In genomic region chrX:39438603-39439602, GRCh38 we compare ENCODE assay signal across 15 cellular contexts.
DNase-seq lines count a peak whose midpoint lies in the region; ATAC-seq and TF ChIP-seq lines count a peak whose summit lies in the region.
"Had no signal": no experiment of that assay in that cellular context is flagged by ENCODE, and none has a peak within 500 bp of the region (broad histone marks: within the 10 kb centered on the region; RNA-seq: fewer than 3 reads in every experiment).

No MANE protein-coding gene starts in this region.

- H3F3A ChIP-seq in Loucy (ENCODE audit: low read depth): no peaks in the 10 kb centered on the region

- peak; percentile 45 for TF ChIP-seq CTCF in Loucy (conservative IDR thresholded peaks at IDR 0.05; ENCODE audit: low read length)
- no peak for TF ChIP-seq CTCF in endothelial cell (IDR thresholded peaks at IDR 0.05; ENCODE audit: unreplicated experiment)
- TF ChIP-seq CTCF in retinal pigment epithelial cell (conservative IDR thresholded peaks at IDR 0.05; ENCODE audit: low read depth, low read length): peak; percentile 39

- no peak overlapping the region for H2AFZ ChIP-seq in Loucy (ENCODE audit: low read length)

- H3K4me3 Mint-ChIP-seq in activated naive CD4-positive, alpha-beta T cell treated with anti-CD3 and anti-CD28 coated beads for 36 hours: no peak overlapping the region
- no peak overlapping the region for H3K4me3 Mint-ChIP-seq in endothelial cell (ENCODE audit: unreplicated experiment)

- no peaks in the 10 kb centered on the region for H3K79me2 ChIP-seq in Loucy (ENCODE audit: insufficient read depth, low read length)

- ATAC-seq in HG02763 (IDR thresholded peaks at IDR 0.05; ENCODE audit: unreplicated experiment): no peak

- H3K9me2 ChIP-seq in Loucy (replicated peaks; ENCODE audit: low read depth, low read length): no peaks in the 10 kb centered on the region

- no peaks in the 10 kb centered on the region for H3K27me3 Mint-ChIP-seq in activated naive CD4-positive, alpha-beta T cell treated with anti-CD3 and anti-CD28 coated beads for 36 hours (ENCODE audit: low read depth)
- H3K27me3 Mint-ChIP-seq in endothelial cell (ENCODE audit: unreplicated experiment): peaks cover 6% of the 10 kb centered on the region
- H3K27me3 Mint-ChIP-seq: naive thymus-derived CD4-positive, alpha-beta T cell had no signal

- H3K36me3 Mint-ChIP-seq in activated naive CD4-positive, alpha-beta T cell treated with anti-CD3 and anti-CD28 coated beads for 36 hours (ENCODE audit: low read depth): no peaks in the 10 kb centered on the region
- H3K36me3 Mint-ChIP-seq in endothelial cell (ENCODE audit: low read depth, unreplicated experiment): no peaks in the 10 kb centered on the region
- H3K36me3 Mint-ChIP-seq: IgD-negative memory B cell had no signal

- intact Hi-C loops in activated naive CD4-positive, alpha-beta T cell treated with anti-CD3 and anti-CD28 coated beads for 36 hours (cut with micrococcal nuclease): no loop called here

- CTCF ChIA-PET in activated naive CD4-positive, alpha-beta T cell treated with anti-CD3 and anti-CD28 coated beads for 36 hours (lab: Charles Lee): no interaction called here

- no peak overlapping the region for H3K4me2 ChIP-seq in Loucy (ENCODE audit: low read depth, low read length, poor library complexity, severe bottlenecking)

- H3K27ac Mint-ChIP-seq in activated naive CD4-positive, alpha-beta T cell treated with anti-CD3 and anti-CD28 coated beads for 36 hours: peak overlapping the region; percentile 16
- no peak overlapping the region for H3K27ac Mint-ChIP-seq in endothelial cell (ENCODE audit: unreplicated experiment)

- H3K27me3 ChIP-seq in Loucy (ENCODE audit: insufficient read depth, low read length, poor library complexity, severe bottlenecking): no peaks in the 10 kb centered on the region
- H3K27me3 ChIP-seq: sigmoid colon had no signal

- H3K9me3 ChIP-seq in Loucy (ENCODE audit: insufficient read depth, low read depth, low read length): no peaks in the 10 kb centered on the region
- H3K9me3 ChIP-seq: sigmoid colon had no signal

- no peak for DNase-seq in activated naive CD4-positive, alpha-beta T cell treated with anti-CD3 and anti-CD28 coated beads for 36 hours
- DNase-seq in activated naive CD4-positive, alpha-beta T cell treated with anti-CD3 and anti-CD28 coated beads, Interleukin-2, amount 50 U/mL, for 16 hours: no peak
- peak; percentile 4 for DNase-seq in endothelial cell (ENCODE audit: low spot score)
- no peak for DNase-seq in retinal pigment epithelial cell (ENCODE audit: low read depth)
- no peak for DNase-seq in SHP77 treated with DMSO at 0.1 percent for 48 hours (lab: John Stamatoyannopoulos, UW)
- DNase-seq in cerebellar nuclear complex (lab: John Stamatoyannopoulos, UW): no peak
- DNase-seq: islet precursor cell; naive thymus-derived CD4-positive, alpha-beta T cell; NCI-H1436 treated with DMSO at 0.1 percent for 48 hours; NCI-H774; SHP77 had no signal

- peaks cover 32% of the 10 kb centered on the region for H3K4me1 ChIP-seq in Loucy (ENCODE audit: insufficient read depth, low read length, poor library complexity, severe bottlenecking)

- H3K4me3 ChIP-seq in Loucy (ENCODE audit: low read length, poor library complexity, severe bottlenecking) (no peak overlapping the region), retinal pigment epithelial cell (ENCODE audit: low read length) (no peak overlapping the region)
- H3K4me3 ChIP-seq: sigmoid colon had no signal

- peaks cover 34% of the 10 kb centered on the region for H3K4me1 Mint-ChIP-seq in activated naive CD4-positive, alpha-beta T cell treated with anti-CD3 and anti-CD28 coated beads for 36 hours (ENCODE audit: low read depth)
- H3K4me1 Mint-ChIP-seq in endothelial cell (ENCODE audit: unreplicated experiment): peaks cover 2% of the 10 kb centered on the region

- H3K9me3 Mint-ChIP-seq in activated naive CD4-positive, alpha-beta T cell treated with anti-CD3 and anti-CD28 coated beads for 36 hours: peaks cover 2% of the 10 kb centered on the region
- no peaks in the 10 kb centered on the region for H3K9me3 Mint-ChIP-seq in endothelial cell (ENCODE audit: unreplicated experiment)
- H3K9me3 Mint-ChIP-seq: IgD-negative memory B cell had no signal

- no peaks in the 10 kb centered on the region for H3K36me3 ChIP-seq in Loucy (ENCODE audit: insufficient read depth, low read length)
- H3K36me3 ChIP-seq: sigmoid colon had no signal

- no peaks in the 10 kb centered on the region for H4K20me1 ChIP-seq in Loucy (ENCODE audit: insufficient read depth, low read length, poor library complexity, severe bottlenecking)

- H3K9ac ChIP-seq in Loucy (ENCODE audit: low read depth, low read length, poor library complexity, severe bottlenecking): no peak overlapping the region
